ENCODE assay signal across 1 cellular context in genomic region chr6:22322103-22322882, GRCh38.
TF ChIP-seq lines count a peak whose summit lies in the region.

No MANE protein-coding gene starts in this region.

TF ChIP-seq in K562, 482 proteins besides CTCF, POLR2A, EP300 and RAD21:
- no peak for TF ChIP-seq HMG20B (CRISPR knock-in tag; IDR thresholded peaks at IDR 0.05)
- TF ChIP-seq NR2C1 (IDR thresholded peaks at IDR 0.05): peak; percentile 38; the same call in 1 of the 2 replicates
- TF ChIP-seq NR2C1 (tag; IDR thresholded peaks at IDR 0.05): peak; percentile 59; the same call in 1 of the 2 replicates
- TF ChIP-seq SIN3B (IDR thresholded peaks at IDR 0.05; ENCODE audit: low read depth): no peak
